1 cellular context compared by ENCODE assay signal in the genomic region with DNA sequence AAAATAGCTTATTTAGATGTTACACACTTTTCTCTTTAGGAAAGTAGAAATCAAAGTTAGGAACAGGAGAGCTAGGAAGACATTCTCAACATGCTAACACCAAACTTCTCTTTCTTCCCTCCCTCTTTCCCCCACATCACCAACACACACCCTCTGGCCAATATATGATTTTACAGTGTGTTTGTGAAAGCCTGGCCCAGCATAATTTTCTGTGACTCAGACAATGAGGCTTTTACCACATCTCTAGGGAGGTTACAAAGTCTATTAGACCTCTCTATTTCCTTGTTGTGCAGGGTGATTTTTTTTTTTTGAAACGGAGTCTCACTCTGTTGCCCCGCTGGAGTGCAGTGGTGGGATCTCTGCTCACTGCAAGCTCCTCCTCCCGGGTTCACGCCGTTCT.
TF ChIP-seq lines count a peak whose summit lies in the region.

No MANE protein-coding gene starts in this region.

TF ChIP-seq in SK-N-SH, 30 proteins besides CTCF, POLR2A, EP300 and RAD21 (continued from another document):
- TF ChIP-seq, protein P1, sequence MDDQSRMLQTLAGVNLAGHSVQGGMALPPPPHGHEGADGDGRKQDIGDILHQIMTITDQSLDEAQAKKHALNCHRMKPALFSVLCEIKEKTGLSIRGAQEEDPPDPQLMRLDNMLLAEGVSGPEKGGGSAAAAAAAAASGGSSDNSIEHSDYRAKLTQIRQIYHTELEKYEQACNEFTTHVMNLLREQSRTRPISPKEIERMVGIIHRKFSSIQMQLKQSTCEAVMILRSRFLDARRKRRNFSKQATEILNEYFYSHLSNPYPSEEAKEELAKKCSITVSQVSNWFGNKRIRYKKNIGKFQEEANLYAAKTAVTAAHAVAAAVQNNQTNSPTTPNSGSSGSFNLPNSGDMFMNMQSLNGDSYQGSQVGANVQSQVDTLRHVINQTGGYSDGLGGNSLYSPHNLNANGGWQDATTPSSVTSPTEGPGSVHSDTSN (IDR thresholded peaks at IDR 0.05): no peak
- no peak for TF ChIP-seq SIN3A (IDR thresholded peaks at IDR 0.05; ENCODE audit: borderline replicate concordance, low read depth, low read length)
- no peak for TF ChIP-seq TAF1 (IDR thresholded peaks at IDR 0.05; ENCODE audit: borderline replicate concordance, low read depth, low read length)
- no peak for TF ChIP-seq NFIC (IDR thresholded peaks at IDR 0.05; ENCODE audit: borderline replicate concordance)
- no peak for TF ChIP-seq GABPA (IDR thresholded peaks at IDR 0.05; ENCODE audit: low read depth)
- no peak for TF ChIP-seq RCOR1 (IDR thresholded peaks at IDR 0.05; ENCODE audit: low read length)
- TF ChIP-seq POLR2AphosphoS5 (IDR thresholded peaks at IDR 0.05; ENCODE audit: low read depth, low read length): no peak
- TF ChIP-seq FOXM1 (IDR thresholded peaks at IDR 0.05; ENCODE audit: low read depth): no peak
- TF ChIP-seq, protein P2, sequence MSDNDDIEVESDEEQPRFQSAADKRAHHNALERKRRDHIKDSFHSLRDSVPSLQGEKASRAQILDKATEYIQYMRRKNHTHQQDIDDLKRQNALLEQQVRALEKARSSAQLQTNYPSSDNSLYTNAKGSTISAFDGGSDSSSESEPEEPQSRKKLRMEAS (IDR thresholded peaks at IDR 0.05; ENCODE audit: low read depth): no peak
- TF ChIP-seq MXI1 (IDR thresholded peaks at IDR 0.05; ENCODE audit: low read depth, low read length): no peak
- TF ChIP-seq FOXJ3 (CRISPR knock-in tag; IDR thresholded peaks at IDR 0.05): no peak
- TF ChIP-seq RXRA (IDR thresholded peaks at IDR 0.05; ENCODE audit: borderline replicate concordance, low read depth): no peak
- TF ChIP-seq, protein P3, sequence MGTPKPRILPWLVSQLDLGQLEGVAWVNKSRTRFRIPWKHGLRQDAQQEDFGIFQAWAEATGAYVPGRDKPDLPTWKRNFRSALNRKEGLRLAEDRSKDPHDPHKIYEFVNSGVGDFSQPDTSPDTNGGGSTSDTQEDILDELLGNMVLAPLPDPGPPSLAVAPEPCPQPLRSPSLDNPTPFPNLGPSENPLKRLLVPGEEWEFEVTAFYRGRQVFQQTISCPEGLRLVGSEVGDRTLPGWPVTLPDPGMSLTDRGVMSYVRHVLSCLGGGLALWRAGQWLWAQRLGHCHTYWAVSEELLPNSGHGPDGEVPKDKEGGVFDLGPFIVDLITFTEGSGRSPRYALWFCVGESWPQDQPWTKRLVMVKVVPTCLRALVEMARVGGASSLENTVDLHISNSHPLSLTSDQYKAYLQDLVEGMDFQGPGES (IDR thresholded peaks at IDR 0.05; ENCODE audit: low read depth, low read length): no peak
- no peak for TF ChIP-seq RFX5 (IDR thresholded peaks at IDR 0.05; ENCODE audit: low read length)
- no peak for TF ChIP-seq TCF12 (IDR thresholded peaks at IDR 0.05)
- TF ChIP-seq GATA2 (CRISPR knock-in tag; IDR thresholded peaks at IDR 0.05): no peak
- TF ChIP-seq JUND (IDR thresholded peaks at IDR 0.05): no peak
- TF ChIP-seq, protein P4, sequence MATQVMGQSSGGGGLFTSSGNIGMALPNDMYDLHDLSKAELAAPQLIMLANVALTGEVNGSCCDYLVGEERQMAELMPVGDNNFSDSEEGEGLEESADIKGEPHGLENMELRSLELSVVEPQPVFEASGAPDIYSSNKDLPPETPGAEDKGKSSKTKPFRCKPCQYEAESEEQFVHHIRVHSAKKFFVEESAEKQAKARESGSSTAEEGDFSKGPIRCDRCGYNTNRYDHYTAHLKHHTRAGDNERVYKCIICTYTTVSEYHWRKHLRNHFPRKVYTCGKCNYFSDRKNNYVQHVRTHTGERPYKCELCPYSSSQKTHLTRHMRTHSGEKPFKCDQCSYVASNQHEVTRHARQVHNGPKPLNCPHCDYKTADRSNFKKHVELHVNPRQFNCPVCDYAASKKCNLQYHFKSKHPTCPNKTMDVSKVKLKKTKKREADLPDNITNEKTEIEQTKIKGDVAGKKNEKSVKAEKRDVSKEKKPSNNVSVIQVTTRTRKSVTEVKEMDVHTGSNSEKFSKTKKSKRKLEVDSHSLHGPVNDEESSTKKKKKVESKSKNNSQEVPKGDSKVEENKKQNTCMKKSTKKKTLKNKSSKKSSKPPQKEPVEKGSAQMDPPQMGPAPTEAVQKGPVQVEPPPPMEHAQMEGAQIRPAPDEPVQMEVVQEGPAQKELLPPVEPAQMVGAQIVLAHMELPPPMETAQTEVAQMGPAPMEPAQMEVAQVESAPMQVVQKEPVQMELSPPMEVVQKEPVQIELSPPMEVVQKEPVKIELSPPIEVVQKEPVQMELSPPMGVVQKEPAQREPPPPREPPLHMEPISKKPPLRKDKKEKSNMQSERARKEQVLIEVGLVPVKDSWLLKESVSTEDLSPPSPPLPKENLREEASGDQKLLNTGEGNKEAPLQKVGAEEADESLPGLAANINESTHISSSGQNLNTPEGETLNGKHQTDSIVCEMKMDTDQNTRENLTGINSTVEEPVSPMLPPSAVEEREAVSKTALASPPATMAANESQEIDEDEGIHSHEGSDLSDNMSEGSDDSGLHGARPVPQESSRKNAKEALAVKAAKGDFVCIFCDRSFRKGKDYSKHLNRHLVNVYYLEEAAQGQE (IDR thresholded peaks at IDR 0.05; ENCODE audit: low read depth, low read length): no peak
TF ChIP-seq in SK-N-SH: peak in this region for 0.
